ENCODE assay signal across 8 cellular contexts in genomic region chr11:118921121-118921928, GRCh38. TPM values are rescaled to one million over a fixed set of nuclear protein-coding genes. Genes with fewer than 3 reads are reported as not detected.
DNase-seq lines count a peak whose midpoint lies in the region; ATAC-seq and TF ChIP-seq lines count a peak whose summit lies in the region.

No MANE protein-coding gene starts in this region.

- CTCF ChIA-PET in activated CD4-positive, alpha-beta T cell treated with anti-CD3 and anti-CD28 coated beads, Interleukin-2, amount 10 ng/mL, durations not matched to agents 7 days and 5 days (lab: Charles Lee), result interaction anchor here (0.9 to 2.8 kb wide), 5 partner anchors 9 to 44 kb away, joined by 3 to 8 read pairs (median 4); partner anchors contain the start of gene UPK2

- H3K27ac ChIP-seq in left ventricle myocardium inferior (replicated peaks), result peak overlapping the region; percentile 96

- H3K27ac Mint-ChIP-seq in activated CD4-positive, alpha-beta T cell treated with anti-CD3 and anti-CD28 coated beads, Interleukin-2, amount 10 ng/mL, durations not matched to agents 7 days and 5 days, result peak overlapping the region; percentile 92
- peak overlapping the region; percentile 84 to 94 for H3K27ac Mint-ChIP-seq in activated naive CD4-positive, alpha-beta T cell treated with anti-CD3 and anti-CD28 coated beads, Interleukin-2, amount 50 U/mL, for 72 hours

- H3K36me3 Mint-ChIP-seq in activated CD4-positive, alpha-beta T cell treated with anti-CD3 and anti-CD28 coated beads, Interleukin-2, amount 10 ng/mL, durations not matched to agents 7 days and 5 days (ENCODE audit: low read depth), result peaks cover 54% of the 10 kb centered on the region
- H3K36me3 Mint-ChIP-seq in activated naive CD4-positive, alpha-beta T cell treated with anti-CD3 and anti-CD28 coated beads, Interleukin-2, amount 50 U/mL, for 72 hours, result peaks cover 9 to 13% of the 10 kb centered on the region in 2 donors

- H3K4me1 Mint-ChIP-seq in activated CD4-positive, alpha-beta T cell treated with anti-CD3 and anti-CD28 coated beads, Interleukin-2, amount 10 ng/mL, durations not matched to agents 7 days and 5 days, result peaks cover 64% of the 10 kb centered on the region

- no peak for DNase-seq in activated CD4-positive, alpha-beta T cell treated with anti-CD3 and anti-CD28 coated beads, Interleukin-2, amount 10 ng/mL, durations not matched to agents 7 days and 5 days
- no peak for DNase-seq in activated CD4-positive, alpha-beta T cell treated with anti-CD3 and anti-CD28 coated beads, Interleukin-2, amount 50 U/mL, for 1 hour
- DNase-seq in activated naive CD4-positive, alpha-beta T cell treated with anti-CD3 and anti-CD28 coated beads, Interleukin-2, amount 50 U/mL, for 72 hours (ENCODE audit: low spot score in 2 of 2), result no peak
- peak; percentile 68 for DNase-seq in left ventricle myocardium inferior
- DNase-seq in renal cortical epithelial cell (ENCODE audit: low read depth), result peak; percentile 94
- DNase-seq in NCI-H748 (lab: John Stamatoyannopoulos, UW; ENCODE audit: unreplicated experiment), result no peak
- DNase-seq in germinal center (ENCODE audit: low spot score), result no peak

- H3K27me3 ChIP-seq in left ventricle myocardium inferior (ENCODE audit: low read depth), result no peaks in the 10 kb centered on the region

- no peaks in the 10 kb centered on the region for H3K9me3 Mint-ChIP-seq in activated CD4-positive, alpha-beta T cell treated with anti-CD3 and anti-CD28 coated beads, Interleukin-2, amount 10 ng/mL, durations not matched to agents 7 days and 5 days
- no peaks in the 10 kb centered on the region for H3K9me3 Mint-ChIP-seq in activated naive CD4-positive, alpha-beta T cell treated with anti-CD3 and anti-CD28 coated beads, Interleukin-2, amount 50 U/mL, for 72 hours

- H3K4me1 ChIP-seq in left ventricle myocardium inferior, result peaks cover 94% of the 10 kb centered on the region

- no peak for ATAC-seq in activated naive CD4-positive, alpha-beta T cell treated with anti-CD3 and anti-CD28 coated beads, Interleukin-2, amount 50 U/mL, for 72 hours
- ATAC-seq in HG03354 (IDR thresholded peaks at IDR 0.05; ENCODE audit: poor library complexity, severe bottlenecking, unreplicated experiment), result no peak

- H3K4me3 Mint-ChIP-seq in activated CD4-positive, alpha-beta T cell treated with anti-CD3 and anti-CD28 coated beads, Interleukin-2, amount 10 ng/mL, durations not matched to agents 7 days and 5 days, result peak overlapping the region; percentile 96

- intact Hi-C loops in left ventricle myocardium inferior (cut with micrococcal nuclease), result no loop called here

- POLR2A ChIA-PET in activated CD4-positive, alpha-beta T cell treated with anti-CD3 and anti-CD28 coated beads, Interleukin-2, amount 10 ng/mL, durations not matched to agents 7 days and 5 days (lab: Charles Lee), result interaction anchor here (1.4 kb wide), 1 partner anchor 8 kb away, joined by 5 read pairs; no protein-coding TSS in a partner anchor

- no peaks in the 10 kb centered on the region for H3K9me3 ChIP-seq in left ventricle myocardium inferior (replicated peaks)

- peak overlapping the region; percentile 99 for H3K4me3 ChIP-seq in left ventricle myocardium inferior

- peaks cover under 1% of the 10 kb centered on the region for H3K27me3 Mint-ChIP-seq in activated CD4-positive, alpha-beta T cell treated with anti-CD3 and anti-CD28 coated beads, Interleukin-2, amount 10 ng/mL, durations not matched to agents 7 days and 5 days

- no peak for TF ChIP-seq CTCF in left ventricle myocardium inferior (IDR thresholded peaks at IDR 0.05; ENCODE audit: borderline replicate concordance)

- H3K36me3 ChIP-seq in left ventricle myocardium inferior, result no peaks in the 10 kb centered on the region

RNA-seq across cellular contexts. Expression of gene BCL9L, which starts 4.4 kb away (rescaled TPM):
- total RNA-seq in activated CD4-positive, alpha-beta T cell treated with anti-CD3 and anti-CD28 coated beads, Interleukin-2, amount 10 ng/mL, durations not matched to agents 7 days and 5 days, result 100 to 1,000 TPM; 103 to 109 TPM
- 10 to 100 TPM; 46.6 to 57.4 TPM for total RNA-seq in activated naive CD4-positive, alpha-beta T cell treated with anti-CD3 and anti-CD28 coated beads, Interleukin-2, amount 50 U/mL, for 72 hours
- total RNA-seq in left ventricle myocardium inferior (43.8 TPM), renal cortical epithelial cell (22.6 and 44.8 TPM in 2 replicates)

RNA-seq across cellular contexts. Expression of gene UPK2, which starts 34.8 kb away (rescaled TPM):
- under 1 TPM in 1 of 2 experiments, not detected in 1; 0.60 TPM for total RNA-seq in activated CD4-positive, alpha-beta T cell treated with anti-CD3 and anti-CD28 coated beads, Interleukin-2, amount 10 ng/mL, durations not matched to agents 7 days and 5 days
- total RNA-seq in activated naive CD4-positive, alpha-beta T cell treated with anti-CD3 and anti-CD28 coated beads, Interleukin-2, amount 50 U/mL, for 72 hours, result 1 to 10 TPM in 1 of 2 donors, under 1 TPM in 1; 0.80 to 2.0 TPM
- not detected for total RNA-seq in left ventricle myocardium inferior
- 0.10 TPM in 1 of 2 replicates, not detected in the other for total RNA-seq in renal cortical epithelial cell

RNA-seq across cellular contexts. Expression of gene CXCR5, which starts 37.6 kb away (rescaled TPM):
- under 1 TPM; 0.50 to 0.52 TPM for total RNA-seq in activated CD4-positive, alpha-beta T cell treated with anti-CD3 and anti-CD28 coated beads, Interleukin-2, amount 10 ng/mL, durations not matched to agents 7 days and 5 days
- total RNA-seq in activated naive CD4-positive, alpha-beta T cell treated with anti-CD3 and anti-CD28 coated beads, Interleukin-2, amount 50 U/mL, for 72 hours, result 10 to 100 TPM in 1 of 2 donors, 1 to 10 TPM in 1; 9.3 to 25.9 TPM
- total RNA-seq in left ventricle myocardium inferior (not detected), renal cortical epithelial cell (not detected in 2 replicates)

RNA-seq across cellular contexts. Expression of gene FOXR1, which starts 50.2 kb away (rescaled TPM):
- total RNA-seq in activated CD4-positive, alpha-beta T cell treated with anti-CD3 and anti-CD28 coated beads, Interleukin-2, amount 10 ng/mL, durations not matched to agents 7 days and 5 days, result not detected
- total RNA-seq in activated naive CD4-positive, alpha-beta T cell treated with anti-CD3 and anti-CD28 coated beads, Interleukin-2, amount 50 U/mL, for 72 hours, result not detected
- total RNA-seq in left ventricle myocardium inferior, result not detected
- not detected in 2 replicates for total RNA-seq in renal cortical epithelial cell

Comparison
In these comparisons a context has a peak if more than half of its experiments do, and no peak if none do; other contexts are left out.
1. DNase-seq: peak in left ventricle myocardium inferior (single experiment) and renal cortical epithelial cell (single experiment); none in activated CD4-positive, alpha-beta T cell treated with anti-CD3 and anti-CD28 coated beads, Interleukin-2, amount 10 ng/mL, durations not matched to agents 7 days and 5 days (single experiment), activated CD4-positive, alpha-beta T cell treated with anti-CD3 and anti-CD28 coated beads, Interleukin-2, amount 50 U/mL, for 1 hour (single experiment), activated naive CD4-positive, alpha-beta T cell treated with anti-CD3 and anti-CD28 coated beads, Interleukin-2, amount 50 U/mL, for 72 hours (0 of 2), NCI-H748 (single experiment) and germinal center (single experiment).
2. RNA of gene CXCR5, which starts 37.6 kb away (total RNA-seq): 9.3 to 25.9 TPM in activated naive CD4-positive, alpha-beta T cell treated with anti-CD3 and anti-CD28 coated beads, Interleukin-2, amount 50 U/mL, for 72 hours; 0.50 to 0.52 TPM in activated CD4-positive, alpha-beta T cell treated with anti-CD3 and anti-CD28 coated beads, Interleukin-2, amount 10 ng/mL, durations not matched to agents 7 days and 5 days, not detected in left ventricle myocardium inferior (single experiment) and not detected in renal cortical epithelial cell; every median in the first group is over 4 times any median in the second.